10 cellular contexts compared by ENCODE assay signal in genomic region chr2:20212459-20212870, GRCh38. TPM values are rescaled to one million over a fixed set of nuclear protein-coding genes. Genes with fewer than 3 reads are reported as not detected.
A peak's percentile ranks its signal among the peaks of the same experiment; 100 is the strongest.
DNase-seq lines count a peak whose midpoint lies in the region; ATAC-seq and TF ChIP-seq lines count a peak whose summit lies in the region.
"Had no signal": no experiment of that assay in that cellular context is flagged by ENCODE, and none has a peak within 500 bp of the region (broad histone marks: within the 10 kb centered on the region; RNA-seq: fewer than 3 reads in every experiment).

No MANE protein-coding gene starts in this region.

- no peaks in the 10 kb centered on the region for H3K9me3 ChIP-seq in OCI-LY7 (ENCODE audit: low read length)
- H3K9me3 ChIP-seq: BE2C had no signal

- peak; percentile 48 for DNase-seq in OCI-LY7 (ENCODE audit: low spot score)
- DNase-seq in islet precursor cell, result peak; percentile 74
- DNase-seq in NOMO-1 treated with dmso at 0.1 percent for 144 hours (lab: John Stamatoyannopoulos, UW; ENCODE audit: unreplicated experiment), result no peak
- no peak for DNase-seq in 8988T
- no peak for DNase-seq in Calu3
- DNase-seq: BE2C, left colon had no signal

- H3K9me3 Mint-ChIP-seq in Calu3 (ENCODE audit: low read depth, unreplicated experiment), result no peaks in the 10 kb centered on the region

- BruUV-seq in OCI-LY7 (replicated peaks; lab: Mats Ljungman, UMichigan) (no TSS peak), Calu3 (replicated peaks; lab: Mats Ljungman, UMichigan) (no TSS peak)

- H3K27me3 Mint-ChIP-seq in Calu3 (ENCODE audit: unreplicated experiment), result no peaks in the 10 kb centered on the region

- H3K9me2 ChIP-seq in OCI-LY7 (ENCODE audit: insufficient read depth, low read length), result no peaks in the 10 kb centered on the region

- no peak for TF ChIP-seq CTCF in 22Rv1 (IDR thresholded peaks at IDR 0.05)
- no peak for TF ChIP-seq CTCF in OCI-LY7 (conservative IDR thresholded peaks at IDR 0.05; ENCODE audit: low read length)
- TF ChIP-seq CTCF in Calu3 (IDR thresholded peaks at IDR 0.05; ENCODE audit: unreplicated experiment), result no peak

- CTCF ChIA-PET in OCI-LY7 (lab: Charles Lee; ENCODE audit: unreplicated experiment) (no interaction called here), Calu3 (lab: Charles Lee) (interaction anchor here (1.1 kb wide), 1 partner anchor 13 kb away, joined by 4 read pairs; the partner anchor contains the start of gene SDC1)

- POLR2A ChIA-PET in OCI-LY7 (lab: Charles Lee), result no interaction called here

- H3K36me3 ChIP-seq in OCI-LY7 (ENCODE audit: insufficient read depth, low read length), result no peaks in the 10 kb centered on the region
- H3K36me3 ChIP-seq: BE2C had no signal

- intact Hi-C loops in OCI-LY7 (cut with micrococcal nuclease; ENCODE audit: unreplicated experiment) (no loop called here), Calu3 (cut with micrococcal nuclease; ENCODE audit: unreplicated experiment) (no loop called here)

- ATAC-seq in GM21390 (IDR thresholded peaks at IDR 0.05; ENCODE audit: unreplicated experiment) (peak; percentile 33), GM18498 (IDR thresholded peaks at IDR 0.05; ENCODE audit: unreplicated experiment) (no peak)

- peak overlapping the region; percentile 63 for H3K27ac ChIP-seq in 22Rv1
- no peak overlapping the region for H3K27ac ChIP-seq in OCI-LY7 (ENCODE audit: low read depth, low read length, poor library complexity, severe bottlenecking)

- no peak overlapping the region for H3K4me3 Mint-ChIP-seq in Calu3 (ENCODE audit: low read depth, unreplicated experiment)

- H3K4me2 ChIP-seq in OCI-LY7 (ENCODE audit: low read length), result no peak overlapping the region; the same call in 1 of the 2 replicates

- no peak overlapping the region for H3K27ac Mint-ChIP-seq in Calu3 (ENCODE audit: unreplicated experiment)

- no peak overlapping the region for H2AFZ ChIP-seq in OCI-LY7 (ENCODE audit: low read length)

- H4K20me1 ChIP-seq in OCI-LY7 (ENCODE audit: insufficient read depth, low read length), result no peaks in the 10 kb centered on the region

- no peaks in the 10 kb centered on the region for H3K79me2 ChIP-seq in OCI-LY7 (ENCODE audit: insufficient read depth, low read depth, low read length)

- peaks cover 9% of the 10 kb centered on the region for H3K36me3 Mint-ChIP-seq in Calu3 (ENCODE audit: insufficient read depth, unreplicated experiment)

- peaks cover 26% of the 10 kb centered on the region for H3K4me1 Mint-ChIP-seq in Calu3 (ENCODE audit: low read depth, unreplicated experiment)

- no peak overlapping the region for H3K4me3 ChIP-seq in OCI-LY7 (ENCODE audit: low read depth, low read length, poor library complexity, severe bottlenecking)

- peaks cover 27% of the 10 kb centered on the region for H3K4me1 ChIP-seq in OCI-LY7 (ENCODE audit: insufficient read depth, low read length, poor library complexity, severe bottlenecking)
- H3K4me1 ChIP-seq: BE2C had no signal

RNA-seq across cellular contexts. Expression of gene SDC1, which starts 12.5 kb away (rescaled TPM):
- total RNA-seq in OCI-LY7 (2014; rRNA removed; shearing (Covaris generic)), result not detected in 2 replicates
- total RNA-seq in OCI-LY7 (2022), result 0.10 TPM in 1 of 2 replicates, not detected in the other
- 118 and 136 TPM in 2 replicates for total RNA-seq in Calu3 (2022)

Comparison
In these comparisons a context has a peak if more than half of its experiments do, and no peak if none do; other contexts are left out.
1. DNase-seq: peak in OCI-LY7 (single experiment) and islet precursor cell (single experiment); none in NOMO-1 treated with dmso at 0.1 percent for 144 hours (single experiment), 8988T (single experiment) and Calu3 (single experiment).
2. RNA of gene SDC1, which starts 12.5 kb away (total RNA-seq): 118 to 136 TPM in Calu3; 0.10 TPM in OCI-LY7; every median in the first group is over 100 times any median in the second.